In genomic region chr19:55115446-55116065, GRCh38 we compare ENCODE assay signal across 8 cellular contexts. TPM values are rescaled to one million over a fixed set of nuclear protein-coding genes. Genes with fewer than 3 reads are reported as not detected.
DNase-seq lines count a peak whose midpoint lies in the region; ATAC-seq, FAIRE-seq and TF ChIP-seq lines count a peak whose summit lies in the region.

No MANE protein-coding gene starts in this region.

- peak overlapping the region; percentile 76 to 81 for H3K4me3 ChIP-seq in ascending aorta
- peak overlapping the region; percentile 82 to 99 (median 86); a peak in 4 of 6 replicates for H3K4me3 ChIP-seq in HepG2 (replicated peaks in 1 of 3; ENCODE audit: insufficient read depth in 1 of 3, low read depth in 2 of 3, low read length in 3 of 3)

- BruUV-seq in HepG2 (replicated peaks; lab: Mats Ljungman, UMichigan) = no TSS peak

- no peak for ATAC-seq in HepG2
- no peak for ATAC-seq in HG03045 (IDR thresholded peaks at IDR 0.05; ENCODE audit: unreplicated experiment)
- no peak for ATAC-seq in HG03095 (IDR thresholded peaks at IDR 0.05; ENCODE audit: unreplicated experiment)

- H3K27ac Mint-ChIP-seq in activated naive CD4-positive, alpha-beta T cell treated with anti-CD3 and anti-CD28 coated beads for 36 hours = peak overlapping the region; percentile 62
- H3K27ac Mint-ChIP-seq in type B pancreatic cell = peak overlapping the region; percentile 97

- DNase-seq in activated naive CD4-positive, alpha-beta T cell treated with anti-CD3 and anti-CD28 coated beads for 36 hours = no peak
- DNase-seq in activated naive CD4-positive, alpha-beta T cell (lab: John Stamatoyannopoulos, UW) = no peak
- no peak for DNase-seq in ascending aorta (ENCODE audit: low spot score in 2 of 2)
- DNase-seq in HepG2 (ENCODE audit: low spot score) = no peak
- DNase-seq in type B pancreatic cell (ENCODE audit: extremely low spot score, unreplicated experiment) = no peak
- no peak for DNase-seq in NCI-H1417 (lab: John Stamatoyannopoulos, UW)

- no peak for FAIRE-seq in HepG2 (lab: Jason Lieb, UNC)

- peak overlapping the region; percentile 98 for H3K4me2 ChIP-seq in HepG2 (ENCODE audit: low read depth, low read length)

- H3K27me3 Mint-ChIP-seq in activated naive CD4-positive, alpha-beta T cell treated with anti-CD3 and anti-CD28 coated beads for 36 hours (ENCODE audit: low read depth) = no peaks in the 10 kb centered on the region
- peaks cover 8% of the 10 kb centered on the region for H3K27me3 Mint-ChIP-seq in type B pancreatic cell

- in situ Hi-C loops in HepG2 (cut with HindIII; ENCODE audit: extremely low pct_ligation_motif_present, low pct_unique_long_range_greater_than_20kb) = no loop called here

- H4K20me1 ChIP-seq in HepG2 (ENCODE audit: insufficient read depth, low read length) = peaks cover 14% of the 10 kb centered on the region

- H3K4me1 ChIP-seq in ascending aorta = peaks cover 13 to 38% of the 10 kb centered on the region in 2 donors
- H3K4me1 ChIP-seq in HepG2 (ENCODE audit: insufficient read depth, low read length) = peaks cover 38% of the 10 kb centered on the region

- TF ChIP-seq CTCF in ascending aorta (IDR thresholded peaks at IDR 0.05) = no peak
- no peak for TF ChIP-seq CTCF in HepG2 (CRISPR knock-in tag; IDR thresholded peaks at IDR 0.05)
- no peak for TF ChIP-seq CTCF in type B pancreatic cell (conservative IDR thresholded peaks at IDR 0.05)

- WGBS in HepG2 (ENCODE audit: low lambda C conversion rate) = 78% methylated on average over 10 of the region's 13 CpGs

- no peaks in the 10 kb centered on the region for H3K9me3 Mint-ChIP-seq in activated naive CD4-positive, alpha-beta T cell treated with anti-CD3 and anti-CD28 coated beads for 36 hours
- no peaks in the 10 kb centered on the region for H3K9me3 Mint-ChIP-seq in type B pancreatic cell

- H3K27ac ChIP-seq in ascending aorta = peak overlapping the region; percentile 79 to 87
- no peak overlapping the region for H3K27ac ChIP-seq in HepG2 (ENCODE audit: extremely low read length, insufficient read depth, low read length)

- H3K79me2 ChIP-seq in HepG2 (ENCODE audit: insufficient read depth, low read length) = peaks cover 32% of the 10 kb centered on the region

- TF ChIP-seq POLR2A in HepG2 (IDR thresholded peaks at IDR 0.05; ENCODE audit: insufficient read depth in 1 of 2, low read depth in 2 of 2, low read length in 2 of 2) = no peak

- H3K36me3 Mint-ChIP-seq in activated naive CD4-positive, alpha-beta T cell treated with anti-CD3 and anti-CD28 coated beads for 36 hours (ENCODE audit: low read depth) = peaks cover 2% of the 10 kb centered on the region
- no peaks in the 10 kb centered on the region for H3K36me3 Mint-ChIP-seq in type B pancreatic cell

- no peaks in the 10 kb centered on the region for H3K27me3 ChIP-seq in ascending aorta
- H3K27me3 ChIP-seq in HepG2 (ENCODE audit: control insufficient read depth in 1 of 2, insufficient read depth in 2 of 2, low read length in 2 of 2) = no peaks in the 10 kb centered on the region

- TF ChIP-seq RAD21 in HepG2 (CRISPR knock-in tag; IDR thresholded peaks at IDR 0.05) = no peak

- intact Hi-C loops in activated naive CD4-positive, alpha-beta T cell treated with anti-CD3 and anti-CD28 coated beads for 36 hours (cut with micrococcal nuclease) = loop anchor here (1.0 to 5.0 kb wide), 7 partner anchors 35 to 651 kb away; partner anchors contain the start of genes HSPBP1, RDH13 and ZNF865
- intact Hi-C loops in ascending aorta (cut with DNase I) (loop anchor here (2.0 to 10.0 kb wide), 10 partner anchors 53 to 1251 kb away; partner anchors contain the start of genes BRSK1, CDC42EP5, FIZ1 and HSPBP1), HepG2 (cut with micrococcal nuclease; ENCODE audit: unreplicated experiment) (no loop called here)

- CTCF ChIA-PET in activated naive CD4-positive, alpha-beta T cell treated with anti-CD3 and anti-CD28 coated beads for 36 hours (lab: Charles Lee) = interaction anchor here (1.3 kb wide), 1 partner anchor 26 kb away, joined by 5 read pairs; no protein-coding TSS in a partner anchor
- CTCF ChIA-PET in HepG2 (lab: Yijun Ruan, JAX; ENCODE audit: low intra/inter-chr PET ratio, low total read pairs) = no interaction called here

- TF ChIP-seq EP300 in HepG2 (IDR thresholded peaks at IDR 0.05; ENCODE audit: low read depth in 2 of 2, low read length in 2 of 2) (no peak), HepG2 (CRISPR knock-in tag; IDR thresholded peaks at IDR 0.05; ENCODE audit: borderline replicate concordance) (no peak)

- peaks cover 23% of the 10 kb centered on the region for H3K4me1 Mint-ChIP-seq in activated naive CD4-positive, alpha-beta T cell treated with anti-CD3 and anti-CD28 coated beads for 36 hours (ENCODE audit: low read depth)
- peaks cover 28% of the 10 kb centered on the region for H3K4me1 Mint-ChIP-seq in type B pancreatic cell (ENCODE audit: unreplicated experiment)

- H3K9me3 ChIP-seq in ascending aorta = no peaks in the 10 kb centered on the region
- no peaks in the 10 kb centered on the region for H3K9me3 ChIP-seq in HepG2 (ENCODE audit: low read length)

- H2AFZ ChIP-seq in HepG2 (ENCODE audit: low read length) = no peak overlapping the region

- H3K9ac ChIP-seq in HepG2 (ENCODE audit: insufficient read depth, low read depth, low read length) = peak overlapping the region; percentile 85; the same call in 1 of the 2 replicates

- H3K36me3 ChIP-seq in ascending aorta (peaks cover under 1 to 9% of the 10 kb centered on the region in 2 donors), HepG2 (replicated peaks in 1 of 2; ENCODE audit: control insufficient read depth in 1 of 2, insufficient read depth in 2 of 2, low read length in 2 of 2) (peaks cover 3 to 7% of the 10 kb centered on the region in 2 experiments; a peak in 2 of 5 replicates)

- POLR2A ChIA-PET in HepG2 (lab: Yijun Ruan, JAX) = no interaction called here

- peak overlapping the region; percentile 90 for H3K4me3 Mint-ChIP-seq in activated naive CD4-positive, alpha-beta T cell treated with anti-CD3 and anti-CD28 coated beads for 36 hours
- H3K4me3 Mint-ChIP-seq in type B pancreatic cell = peak overlapping the region; percentile 98

RNA-seq across cellular contexts. Expression of gene PPP1R12C, which starts 1.9 kb away (rescaled TPM):
- total RNA-seq in activated naive CD4-positive, alpha-beta T cell treated with anti-CD3 and anti-CD28 coated beads for 36 hours = 10 to 100 TPM; 41.2 to 42.1 TPM
- total RNA-seq in ascending aorta = 219 TPM
- 13.0 and 29.7 TPM in 2 replicates for total RNA-seq in HepG2 (2016; rRNA removed; fragmentation: Illumina TruSeq; extraction: Trizol)
- 8.7 and 9.6 TPM in 2 replicates for total RNA-seq in HepG2 (2016; cell fraction: cytosol; rRNA removed; fragmentation: Illumina TruSeq; extraction: Trizol; ENCODE audit: low read depth)
- 10.7 and 30.4 TPM in 2 replicates for total RNA-seq in HepG2 (2016; cell fraction: insoluble cytoplasmic fraction; rRNA removed; fragmentation: Illumina TruSeq; extraction: Trizol)
- 16.0 and 19.8 TPM in 2 replicates for total RNA-seq in HepG2 (2016; cell fraction: membrane; rRNA removed; fragmentation: Illumina TruSeq; extraction: Trizol)
- total RNA-seq in HepG2 (2016; cell fraction: nucleus; rRNA removed; fragmentation: Illumina TruSeq; extraction: Trizol) = 33.8 and 39.8 TPM in 2 replicates
- polyA plus RNA-seq in HepG2 (2011; rRNA removed) = 30.3 and 40.4 TPM in 2 replicates
- 13.1 and 19.7 TPM in 2 replicates for polyA plus RNA-seq in HepG2 (2011; cell fraction: cytosol; rRNA removed)
- 234 and 309 TPM in 2 replicates for polyA plus RNA-seq in HepG2 (2011; cell fraction: nucleus; rRNA removed)
- 30.8 and 39.8 TPM in 2 replicates for polyA plus RNA-seq in HepG2 (2012)
- 16.9 and 17.6 TPM in 2 replicates for polyA plus RNA-seq in HepG2 (2016; cell fraction: cytosol; fragmentation: Illumina TruSeq; extraction: Trizol; ENCODE audit: low read depth)
- polyA plus RNA-seq in HepG2 (2016; cell fraction: insoluble cytoplasmic fraction; fragmentation: Illumina TruSeq; extraction: Trizol; ENCODE audit: low read depth) = 21.3 and 29.2 TPM in 2 replicates
- polyA plus RNA-seq in HepG2 (2016; cell fraction: membrane; fragmentation: Illumina TruSeq; extraction: Trizol; ENCODE audit: low read depth) = 27.6 and 31.9 TPM in 2 replicates
- polyA plus RNA-seq in HepG2 (2016; cell fraction: nucleus; fragmentation: Illumina TruSeq; extraction: Trizol; ENCODE audit: insufficient read depth, low read depth) = 194 and 196 TPM in 2 replicates
- 20.6 and 25.3 TPM in 2 replicates for polyA minus RNA-seq in HepG2 (2011; rRNA and poly(A)+ RNA removed; ENCODE audit: low replicate concordance)
- polyA minus RNA-seq in HepG2 (2011; cell fraction: cytosol; rRNA and poly(A)+ RNA removed) = 6.3 and 6.7 TPM in 2 replicates
- 22.7 and 26.5 TPM in 2 replicates for polyA minus RNA-seq in HepG2 (2011; cell fraction: nucleus; rRNA and poly(A)+ RNA removed)
- total RNA-seq in type B pancreatic cell (ENCODE audit: low replicate concordance) = 102 and 113 TPM in 2 replicates

RNA-seq across cellular contexts. Expression of gene TNNT1, which starts 33.5 kb away (rescaled TPM):
- not detected for total RNA-seq in activated naive CD4-positive, alpha-beta T cell treated with anti-CD3 and anti-CD28 coated beads for 36 hours
- total RNA-seq in ascending aorta = not detected
- total RNA-seq in HepG2 (2016; rRNA removed; fragmentation: Illumina TruSeq; extraction: Trizol) = 1.3 and 1.4 TPM in 2 replicates
- 0.91 and 3.3 TPM in 2 replicates for total RNA-seq in HepG2 (2016; cell fraction: cytosol; rRNA removed; fragmentation: Illumina TruSeq; extraction: Trizol; ENCODE audit: low read depth)
- total RNA-seq in HepG2 (2016; cell fraction: insoluble cytoplasmic fraction; rRNA removed; fragmentation: Illumina TruSeq; extraction: Trizol) = 1.3 and 1.5 TPM in 2 replicates
- total RNA-seq in HepG2 (2016; cell fraction: membrane; rRNA removed; fragmentation: Illumina TruSeq; extraction: Trizol) = 3.2 and 3.6 TPM in 2 replicates
- total RNA-seq in HepG2 (2016; cell fraction: nucleus; rRNA removed; fragmentation: Illumina TruSeq; extraction: Trizol) = 0.99 and 1.1 TPM in 2 replicates
- polyA plus RNA-seq in HepG2 (2011; rRNA removed) = 1.3 and 2.4 TPM in 2 replicates
- 2.1 and 2.2 TPM in 2 replicates for polyA plus RNA-seq in HepG2 (2011; cell fraction: cytosol; rRNA removed)
- polyA plus RNA-seq in HepG2 (2011; cell fraction: nucleus; rRNA removed) = 1.6 and 1.8 TPM in 2 replicates
- polyA plus RNA-seq in HepG2 (2012) = 1.8 and 3.8 TPM in 2 replicates
- 3.1 and 3.6 TPM in 2 replicates for polyA plus RNA-seq in HepG2 (2016; cell fraction: cytosol; fragmentation: Illumina TruSeq; extraction: Trizol; ENCODE audit: low read depth)
- 0.81 and 1.7 TPM in 2 replicates for polyA plus RNA-seq in HepG2 (2016; cell fraction: insoluble cytoplasmic fraction; fragmentation: Illumina TruSeq; extraction: Trizol; ENCODE audit: low read depth)
- polyA plus RNA-seq in HepG2 (2016; cell fraction: membrane; fragmentation: Illumina TruSeq; extraction: Trizol; ENCODE audit: low read depth) = 2.3 and 3.5 TPM in 2 replicates
- polyA plus RNA-seq in HepG2 (2016; cell fraction: nucleus; fragmentation: Illumina TruSeq; extraction: Trizol; ENCODE audit: insufficient read depth, low read depth) = 1.7 and 2.1 TPM in 2 replicates
- 0.64 and 6.2 TPM in 2 replicates for polyA minus RNA-seq in HepG2 (2011; rRNA and poly(A)+ RNA removed; ENCODE audit: low replicate concordance)
- polyA minus RNA-seq in HepG2 (2011; cell fraction: cytosol; rRNA and poly(A)+ RNA removed) = 2.5 TPM in 1 of 2 replicates, not detected in the other
- 1.0 TPM in 1 of 2 replicates, not detected in the other for polyA minus RNA-seq in HepG2 (2011; cell fraction: nucleus; rRNA and poly(A)+ RNA removed)
- 27.6 and 83.1 TPM in 2 replicates for total RNA-seq in type B pancreatic cell (ENCODE audit: low replicate concordance)

RNA-seq across cellular contexts. Expression of gene EPS8L1, which starts 39.9 kb away (rescaled TPM):
- total RNA-seq in activated naive CD4-positive, alpha-beta T cell treated with anti-CD3 and anti-CD28 coated beads for 36 hours = under 1 TPM; 0.88 to 0.89 TPM
- total RNA-seq in ascending aorta (not detected), HepG2 (2016; rRNA removed; fragmentation: Illumina TruSeq; extraction: Trizol) (2.3 and 3.0 TPM in 2 replicates), type B pancreatic cell (ENCODE audit: low replicate concordance) (54.0 and 116 TPM in 2 replicates)
- total RNA-seq in HepG2 (2016; cell fraction: cytosol; rRNA removed; fragmentation: Illumina TruSeq; extraction: Trizol; ENCODE audit: low read depth) = 0.79 and 0.91 TPM in 2 replicates
- 1.4 and 2.2 TPM in 2 replicates for total RNA-seq in HepG2 (2016; cell fraction: insoluble cytoplasmic fraction; rRNA removed; fragmentation: Illumina TruSeq; extraction: Trizol)
- 2.6 and 2.9 TPM in 2 replicates for total RNA-seq in HepG2 (2016; cell fraction: membrane; rRNA removed; fragmentation: Illumina TruSeq; extraction: Trizol)
- total RNA-seq in HepG2 (2016; cell fraction: nucleus; rRNA removed; fragmentation: Illumina TruSeq; extraction: Trizol) = 0.84 and 1.3 TPM in 2 replicates
- polyA plus RNA-seq in HepG2 (2011; rRNA removed) = 6.3 and 6.6 TPM in 2 replicates
- polyA plus RNA-seq in HepG2 (2011; cell fraction: cytosol; rRNA removed) = 3.0 and 4.2 TPM in 2 replicates
- 27.8 and 31.9 TPM in 2 replicates for polyA plus RNA-seq in HepG2 (2011; cell fraction: nucleus; rRNA removed)
- 5.0 and 6.5 TPM in 2 replicates for polyA plus RNA-seq in HepG2 (2012)
- 1.6 and 1.7 TPM in 2 replicates for polyA plus RNA-seq in HepG2 (2016; cell fraction: cytosol; fragmentation: Illumina TruSeq; extraction: Trizol; ENCODE audit: low read depth)
- 1.4 and 2.0 TPM in 2 replicates for polyA plus RNA-seq in HepG2 (2016; cell fraction: insoluble cytoplasmic fraction; fragmentation: Illumina TruSeq; extraction: Trizol; ENCODE audit: low read depth)
- polyA plus RNA-seq in HepG2 (2016; cell fraction: membrane; fragmentation: Illumina TruSeq; extraction: Trizol; ENCODE audit: low read depth) = 2.0 TPM in 2 replicates
- polyA plus RNA-seq in HepG2 (2016; cell fraction: nucleus; fragmentation: Illumina TruSeq; extraction: Trizol; ENCODE audit: insufficient read depth, low read depth) = 6.3 and 7.4 TPM in 2 replicates
- polyA minus RNA-seq in HepG2 (2011; rRNA and poly(A)+ RNA removed; ENCODE audit: low replicate concordance) = 4.0 and 6.3 TPM in 2 replicates
- 0.88 and 1.4 TPM in 2 replicates for polyA minus RNA-seq in HepG2 (2011; cell fraction: cytosol; rRNA and poly(A)+ RNA removed)
- polyA minus RNA-seq in HepG2 (2011; cell fraction: nucleus; rRNA and poly(A)+ RNA removed) = 3.4 and 3.7 TPM in 2 replicates

RNA-seq across cellular contexts. Expression of gene TNNI3, which starts 42.0 kb away (rescaled TPM):
- not detected for total RNA-seq in activated naive CD4-positive, alpha-beta T cell treated with anti-CD3 and anti-CD28 coated beads for 36 hours
- total RNA-seq in ascending aorta (not detected), HepG2 (2016; rRNA removed; fragmentation: Illumina TruSeq; extraction: Trizol) (3.5 and 3.7 TPM in 2 replicates), type B pancreatic cell (ENCODE audit: low replicate concordance) (2.1 and 4.3 TPM in 2 replicates)
- 1.9 and 3.2 TPM in 2 replicates for total RNA-seq in HepG2 (2016; cell fraction: cytosol; rRNA removed; fragmentation: Illumina TruSeq; extraction: Trizol; ENCODE audit: low read depth)
- total RNA-seq in HepG2 (2016; cell fraction: insoluble cytoplasmic fraction; rRNA removed; fragmentation: Illumina TruSeq; extraction: Trizol) = 3.8 and 5.6 TPM in 2 replicates
- total RNA-seq in HepG2 (2016; cell fraction: membrane; rRNA removed; fragmentation: Illumina TruSeq; extraction: Trizol) = 2.0 and 2.4 TPM in 2 replicates
- total RNA-seq in HepG2 (2016; cell fraction: nucleus; rRNA removed; fragmentation: Illumina TruSeq; extraction: Trizol) = 1.6 and 2.3 TPM in 2 replicates
- 3.7 TPM in 2 replicates for polyA plus RNA-seq in HepG2 (2011; rRNA removed)
- polyA plus RNA-seq in HepG2 (2011; cell fraction: cytosol; rRNA removed) = 4.8 and 5.7 TPM in 2 replicates
- polyA plus RNA-seq in HepG2 (2011; cell fraction: nucleus; rRNA removed) = 2.4 and 3.1 TPM in 2 replicates
- 4.6 and 9.0 TPM in 2 replicates for polyA plus RNA-seq in HepG2 (2012)
- polyA plus RNA-seq in HepG2 (2016; cell fraction: cytosol; fragmentation: Illumina TruSeq; extraction: Trizol; ENCODE audit: low read depth) = 1.5 and 2.8 TPM in 2 replicates
- polyA plus RNA-seq in HepG2 (2016; cell fraction: insoluble cytoplasmic fraction; fragmentation: Illumina TruSeq; extraction: Trizol; ENCODE audit: low read depth) = 4.3 and 5.1 TPM in 2 replicates
- polyA plus RNA-seq in HepG2 (2016; cell fraction: membrane; fragmentation: Illumina TruSeq; extraction: Trizol; ENCODE audit: low read depth) = 1.1 and 1.6 TPM in 2 replicates
- 3.4 TPM in 2 replicates for polyA plus RNA-seq in HepG2 (2016; cell fraction: nucleus; fragmentation: Illumina TruSeq; extraction: Trizol; ENCODE audit: insufficient read depth, low read depth)
- polyA minus RNA-seq in HepG2 (2011; rRNA and poly(A)+ RNA removed; ENCODE audit: low replicate concordance) = 0.48 and 0.75 TPM in 2 replicates
- not detected in 2 replicates for polyA minus RNA-seq in HepG2 (2011; cell fraction: cytosol; rRNA and poly(A)+ RNA removed)
- not detected in 2 replicates for polyA minus RNA-seq in HepG2 (2011; cell fraction: nucleus; rRNA and poly(A)+ RNA removed)

RNA-seq across cellular contexts. Expression of gene DNAAF3, which starts 50.9 kb away (rescaled TPM):
- not detected for total RNA-seq in activated naive CD4-positive, alpha-beta T cell treated with anti-CD3 and anti-CD28 coated beads for 36 hours
- total RNA-seq in ascending aorta (not detected), HepG2 (2016; rRNA removed; fragmentation: Illumina TruSeq; extraction: Trizol) (0.40 and 0.41 TPM in 2 replicates), type B pancreatic cell (ENCODE audit: low replicate concordance) (5.9 and 12.2 TPM in 2 replicates)
- total RNA-seq in HepG2 (2016; cell fraction: cytosol; rRNA removed; fragmentation: Illumina TruSeq; extraction: Trizol; ENCODE audit: low read depth) = 0.40 TPM in 1 of 2 replicates, not detected in the other
- total RNA-seq in HepG2 (2016; cell fraction: insoluble cytoplasmic fraction; rRNA removed; fragmentation: Illumina TruSeq; extraction: Trizol) = 0.17 and 0.30 TPM in 2 replicates
- 0.17 and 0.34 TPM in 2 replicates for total RNA-seq in HepG2 (2016; cell fraction: membrane; rRNA removed; fragmentation: Illumina TruSeq; extraction: Trizol)
- total RNA-seq in HepG2 (2016; cell fraction: nucleus; rRNA removed; fragmentation: Illumina TruSeq; extraction: Trizol) = 0.66 and 1.1 TPM in 2 replicates
- 0.30 and 0.33 TPM in 2 replicates for polyA plus RNA-seq in HepG2 (2011; rRNA removed)
- polyA plus RNA-seq in HepG2 (2011; cell fraction: cytosol; rRNA removed) = 0.12 and 0.27 TPM in 2 replicates
- 1.0 and 1.6 TPM in 2 replicates for polyA plus RNA-seq in HepG2 (2011; cell fraction: nucleus; rRNA removed)
- polyA plus RNA-seq in HepG2 (2012) = 0.24 and 0.31 TPM in 2 replicates
- polyA plus RNA-seq in HepG2 (2016; cell fraction: cytosol; fragmentation: Illumina TruSeq; extraction: Trizol; ENCODE audit: low read depth) = 0.28 TPM in 1 of 2 replicates, not detected in the other
- polyA plus RNA-seq in HepG2 (2016; cell fraction: insoluble cytoplasmic fraction; fragmentation: Illumina TruSeq; extraction: Trizol; ENCODE audit: low read depth) = 0.41 and 0.73 TPM in 2 replicates
- polyA plus RNA-seq in HepG2 (2016; cell fraction: membrane; fragmentation: Illumina TruSeq; extraction: Trizol; ENCODE audit: low read depth) = not detected in 2 replicates
- 1.1 and 1.9 TPM in 2 replicates for polyA plus RNA-seq in HepG2 (2016; cell fraction: nucleus; fragmentation: Illumina TruSeq; extraction: Trizol; ENCODE audit: insufficient read depth, low read depth)
- polyA minus RNA-seq in HepG2 (2011; rRNA and poly(A)+ RNA removed; ENCODE audit: low replicate concordance) = 0.06 and 16.2 TPM in 2 replicates
- not detected in 2 replicates for polyA minus RNA-seq in HepG2 (2011; cell fraction: cytosol; rRNA and poly(A)+ RNA removed)
- polyA minus RNA-seq in HepG2 (2011; cell fraction: nucleus; rRNA and poly(A)+ RNA removed) = 0.26 TPM in 1 of 2 replicates, not detected in the other

Comparison
In these comparisons a context has a peak if more than half of its experiments do, and no peak if none do; other contexts are left out.
1. RNA of gene EPS8L1, which starts 39.9 kb away (total RNA-seq): 54.0 to 116 TPM in type B pancreatic cell; 0.79 to 3.0 TPM in HepG2, 0.88 to 0.89 TPM in activated naive CD4-positive, alpha-beta T cell treated with anti-CD3 and anti-CD28 coated beads for 36 hours and not detected in ascending aorta (single experiment); every median in the first group is over 10 times any median in the second.